ENCODE assay signal across 9 cellular contexts in genomic region chr22:35749808-35750207, GRCh38.
A peak's percentile ranks its signal among the peaks of the same experiment; 100 is the strongest.
DNase-seq lines count a peak whose midpoint lies in the region; ATAC-seq and TF ChIP-seq lines count a peak whose summit lies in the region.
"Had no signal": no experiment of that assay in that cellular context is flagged by ENCODE, and none has a peak within 500 bp of the region (broad histone marks: within the 10 kb centered on the region; RNA-seq: fewer than 3 reads in every experiment).

No MANE protein-coding gene starts in this region.

- in situ Hi-C loops in astrocyte of the cerebellum (cut with HindIII; ENCODE audit: low sequenced_read_pairs) = no loop called here

- no peak for TF ChIP-seq CTCF in astrocyte of the cerebellum (IDR thresholded peaks at IDR 0.05; ENCODE audit: low read depth, low read length, missing control alignments)

- DNase-seq in AG20443 (ENCODE audit: low spot score) (peak; percentile 84), GM19240 (ENCODE audit: insufficient read length, low spot score) (peak; percentile 23), astrocyte of the cerebellum (ENCODE audit: low read depth) (peak; percentile 29), HuH-7 (ENCODE audit: low spot score) (no peak), hepatic stellate cell (ENCODE audit: low spot score) (no peak), substantia nigra (lab: John Stamatoyannopoulos, UW) (no peak)
- DNase-seq in stimulated activated CD4-positive, alpha-beta T cell treated with anti-CD3 and anti-CD28 coated beads, Interleukin-2, amount 100 ng/mL, for 24 hours = no peak
- DNase-seq: CD4-positive, alpha-beta T cell had no signal

- no peak overlapping the region for H3K4me3 ChIP-seq in astrocyte of the cerebellum (ENCODE audit: low read depth, low read length)

- no peak overlapping the region for H3K27ac ChIP-seq in substantia nigra (ENCODE audit: low read depth, low read length, poor library complexity, severe bottlenecking)

- ATAC-seq in HG03103 (IDR thresholded peaks at IDR 0.05; ENCODE audit: low read depth, unreplicated experiment) = peak; percentile 56

Comparison
In these comparisons a context has a peak if more than half of its experiments do, and no peak if none do; other contexts are left out.
1. DNase-seq: peak in AG20443 (single experiment), GM19240 (single experiment) and astrocyte of the cerebellum (single experiment); none in HuH-7 (single experiment), hepatic stellate cell (single experiment), stimulated activated CD4-positive, alpha-beta T cell treated with anti-CD3 and anti-CD28 coated beads, Interleukin-2, amount 100 ng/mL, for 24 hours (0 of 2) and substantia nigra (0 of 49).